In genomic region chr9:19788152-19788551, GRCh38 we compare ENCODE assay signal across 12 cellular contexts. TPM values are rescaled to one million over a fixed set of nuclear protein-coding genes. Genes with fewer than 3 reads are reported as not detected.
DNase-seq lines count a peak whose midpoint lies in the region; ATAC-seq and TF ChIP-seq lines count a peak whose summit lies in the region.
"Had no signal": no experiment of that assay in that cellular context is flagged by ENCODE, and none has a peak within 500 bp of the region (broad histone marks: within the 10 kb centered on the region; RNA-seq: fewer than 3 reads in every experiment).

No MANE protein-coding gene starts in this region.

- no peaks in the 10 kb centered on the region for H3K36me3 ChIP-seq in smooth muscle cell (ENCODE audit: low read depth)

- H3K4me1 ChIP-seq in smooth muscle cell (ENCODE audit: low read depth) = peaks cover 9% of the 10 kb centered on the region

- no peaks in the 10 kb centered on the region for H3K79me2 ChIP-seq in smooth muscle cell (ENCODE audit: low read depth)

- H3K27me3 ChIP-seq in smooth muscle cell (ENCODE audit: low read depth) = peaks cover 34% of the 10 kb centered on the region

- ATAC-seq in HG03571 (IDR thresholded peaks at IDR 0.05; ENCODE audit: unreplicated experiment) (no peak), HG03280 (IDR thresholded peaks at IDR 0.05; ENCODE audit: unreplicated experiment) (no peak)

- no peaks in the 10 kb centered on the region for H4K20me1 ChIP-seq in smooth muscle cell (ENCODE audit: low read depth)

- TF ChIP-seq CTCF in smooth muscle cell (IDR thresholded peaks at IDR 0.05; ENCODE audit: borderline replicate concordance, insufficient read depth, poor library complexity, severe bottlenecking) = no peak

- peak; percentile 36 to 56 for DNase-seq in NCI-H2081 (lab: John Stamatoyannopoulos, UW)
- DNase-seq in NCI-H2081 treated with DMSO at 0.1 percent for 48 hours (lab: John Stamatoyannopoulos, UW) = no peak
- peak; percentile 87 for DNase-seq in NCI-H82 (lab: John Stamatoyannopoulos, UW)
- no peak for DNase-seq in smooth muscle cell (lab: John Stamatoyannopoulos, UW; ENCODE audit: unreplicated experiment)
- DNase-seq in effector CD8-positive, alpha-beta T cell (lab: John Stamatoyannopoulos, UW) = no peak
- DNase-seq: activated B cell treated with CpG ODN at 0.5 μM for 24 hours; central memory CD4-positive, alpha-beta T cell; GDM1 had no signal

- H3K9ac ChIP-seq in smooth muscle cell (ENCODE audit: low read depth) = no peak overlapping the region

- WGBS in smooth muscle cell (ENCODE audit: low lambda C conversion rate) = 5% methylated on average over 24 of the region's 24 CpGs

- peak overlapping the region; percentile 56 for H3K4me3 ChIP-seq in iPS-11a (ENCODE audit: low read depth, low read length)
- peak overlapping the region; percentile 50 for H3K4me3 ChIP-seq in smooth muscle cell

- H3K9me3 ChIP-seq in smooth muscle cell (replicated peaks; ENCODE audit: low read depth) = no peaks in the 10 kb centered on the region

- H3K27ac ChIP-seq in smooth muscle cell (ENCODE audit: low read depth) = no peak overlapping the region
- H3K27ac ChIP-seq: RWPE1 had no signal

- no peak overlapping the region for H2AFZ ChIP-seq in smooth muscle cell (ENCODE audit: low read depth)

- no peaks in the 10 kb centered on the region for H3F3A ChIP-seq in smooth muscle cell (ENCODE audit: low read depth)

- peak overlapping the region; percentile 92 for H3K4me2 ChIP-seq in smooth muscle cell

RNA-seq across cellular contexts. Expression of gene SLC24A2, which starts 0.7 kb away (rescaled TPM):
- 0.58 and 1.0 TPM in 2 replicates for total RNA-seq in smooth muscle cell
- polyA plus RNA-seq in smooth muscle cell = 0.04 and 0.25 TPM in 2 replicates
- total RNA-seq: activated B cell treated with CpG ODN at 0.5 μM for 24 hours had no signal

Comparison
In these comparisons a context has a peak if more than half of its experiments do, and no peak if none do; other contexts are left out.
1. DNase-seq: peak in NCI-H2081 (2 of 2) and NCI-H82 (single experiment); none in NCI-H2081 treated with DMSO at 0.1 percent for 48 hours (single experiment), smooth muscle cell (single experiment) and effector CD8-positive, alpha-beta T cell (single experiment).